In the genomic region with DNA sequence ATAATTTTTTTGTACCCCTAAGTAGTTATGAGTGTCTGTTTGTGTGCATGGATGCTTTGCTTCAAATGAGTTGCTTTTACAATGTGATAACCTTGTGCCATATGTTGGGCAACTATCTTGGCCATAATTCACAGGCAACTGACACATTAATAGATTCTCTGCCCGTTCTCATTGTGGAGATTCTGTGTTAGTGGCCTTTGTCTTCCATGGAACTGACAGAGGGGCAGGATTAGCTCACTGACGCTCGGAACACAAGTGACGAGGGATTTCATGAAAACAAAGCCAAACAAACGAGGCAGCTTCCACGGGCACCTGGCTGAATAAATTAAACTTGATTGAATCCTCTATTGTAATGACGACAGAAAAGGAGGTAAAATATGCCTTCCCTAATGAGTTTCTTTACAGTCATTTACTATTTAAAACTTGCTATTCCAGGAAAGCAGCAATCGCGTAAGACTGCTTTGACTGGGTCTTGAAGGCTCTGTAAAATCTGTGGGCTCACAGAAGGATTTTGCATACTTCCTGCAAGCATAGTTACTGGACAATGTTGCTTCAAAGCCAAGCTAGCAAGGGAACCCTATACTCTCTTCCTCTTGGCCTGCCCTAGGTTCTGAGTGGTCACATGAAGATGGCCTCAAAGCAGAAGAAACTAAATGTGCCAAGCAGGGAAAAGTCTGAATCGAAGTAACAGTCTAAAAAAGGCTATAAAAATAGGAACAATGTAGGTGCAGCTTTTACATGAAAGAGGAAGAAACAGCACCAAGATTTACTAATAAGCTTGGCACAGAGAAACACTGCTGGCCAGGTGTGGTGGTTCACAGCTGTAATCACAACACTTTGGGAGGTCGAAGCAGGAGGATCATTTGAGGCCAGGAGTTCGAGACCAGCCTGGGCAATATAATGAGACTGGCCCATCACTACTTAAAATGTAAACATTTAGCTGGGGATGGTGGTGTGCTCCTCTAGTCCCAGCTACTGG, we compare ENCODE assay signal across 1 cellular context.
TF ChIP-seq lines count a peak whose summit lies in the region.

No MANE protein-coding gene starts in this region.

TF ChIP-seq in HepG2, 621 proteins besides CTCF, POLR2A, EP300 and RAD21 (continued from another document):
- TF ChIP-seq, protein P1, sequence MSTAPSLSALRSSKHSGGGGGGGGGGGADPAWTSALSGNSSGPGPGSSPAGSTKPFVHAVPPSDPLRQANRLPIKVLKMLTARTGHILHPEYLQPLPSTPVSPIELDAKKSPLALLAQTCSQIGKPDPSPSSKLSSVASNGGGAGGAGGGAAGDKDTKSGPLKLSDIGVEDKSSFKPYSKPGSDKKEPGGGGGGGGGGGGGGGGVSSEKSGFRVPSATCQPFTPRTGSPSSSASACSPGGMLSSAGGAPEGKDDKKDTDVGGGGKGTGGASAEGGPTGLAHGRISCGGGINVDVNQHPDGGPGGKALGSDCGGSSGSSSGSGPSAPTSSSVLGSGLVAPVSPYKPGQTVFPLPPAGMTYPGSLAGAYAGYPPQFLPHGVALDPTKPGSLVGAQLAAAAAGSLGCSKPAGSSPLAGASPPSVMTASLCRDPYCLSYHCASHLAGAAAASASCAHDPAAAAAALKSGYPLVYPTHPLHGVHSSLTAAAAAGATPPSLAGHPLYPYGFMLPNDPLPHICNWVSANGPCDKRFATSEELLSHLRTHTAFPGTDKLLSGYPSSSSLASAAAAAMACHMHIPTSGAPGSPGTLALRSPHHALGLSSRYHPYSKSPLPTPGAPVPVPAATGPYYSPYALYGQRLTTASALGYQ (CRISPR knock-in tag; IDR thresholded peaks at IDR 0.05): no peak
- TF ChIP-seq ZC3H13 (CRISPR knock-in tag; IDR thresholded peaks at IDR 0.05) (no peak), ZNF292 (CRISPR knock-in tag; IDR thresholded peaks at IDR 0.05; ENCODE audit: borderline replicate concordance, low read depth) (no peak), SNRNP70 (IDR thresholded peaks at IDR 0.05; ENCODE audit: low read depth, low read length) (no peak), ZNF614 (CRISPR knock-in tag; IDR thresholded peaks at IDR 0.05; ENCODE audit: borderline replicate concordance) (no peak), SALL2 (CRISPR knock-in tag; IDR thresholded peaks at IDR 0.05) (no peak), ZUFSP (CRISPR knock-in tag; IDR thresholded peaks at IDR 0.05; ENCODE audit: borderline replicate concordance) (no peak), AGO1 (IDR thresholded peaks at IDR 0.05; ENCODE audit: low read depth, low read length, poor library complexity, severe bottlenecking) (no peak), NAIF1 (CRISPR knock-in tag; IDR thresholded peaks at IDR 0.05; ENCODE audit: borderline replicate concordance) (no peak)
- TF ChIP-seq, protein P2, sequence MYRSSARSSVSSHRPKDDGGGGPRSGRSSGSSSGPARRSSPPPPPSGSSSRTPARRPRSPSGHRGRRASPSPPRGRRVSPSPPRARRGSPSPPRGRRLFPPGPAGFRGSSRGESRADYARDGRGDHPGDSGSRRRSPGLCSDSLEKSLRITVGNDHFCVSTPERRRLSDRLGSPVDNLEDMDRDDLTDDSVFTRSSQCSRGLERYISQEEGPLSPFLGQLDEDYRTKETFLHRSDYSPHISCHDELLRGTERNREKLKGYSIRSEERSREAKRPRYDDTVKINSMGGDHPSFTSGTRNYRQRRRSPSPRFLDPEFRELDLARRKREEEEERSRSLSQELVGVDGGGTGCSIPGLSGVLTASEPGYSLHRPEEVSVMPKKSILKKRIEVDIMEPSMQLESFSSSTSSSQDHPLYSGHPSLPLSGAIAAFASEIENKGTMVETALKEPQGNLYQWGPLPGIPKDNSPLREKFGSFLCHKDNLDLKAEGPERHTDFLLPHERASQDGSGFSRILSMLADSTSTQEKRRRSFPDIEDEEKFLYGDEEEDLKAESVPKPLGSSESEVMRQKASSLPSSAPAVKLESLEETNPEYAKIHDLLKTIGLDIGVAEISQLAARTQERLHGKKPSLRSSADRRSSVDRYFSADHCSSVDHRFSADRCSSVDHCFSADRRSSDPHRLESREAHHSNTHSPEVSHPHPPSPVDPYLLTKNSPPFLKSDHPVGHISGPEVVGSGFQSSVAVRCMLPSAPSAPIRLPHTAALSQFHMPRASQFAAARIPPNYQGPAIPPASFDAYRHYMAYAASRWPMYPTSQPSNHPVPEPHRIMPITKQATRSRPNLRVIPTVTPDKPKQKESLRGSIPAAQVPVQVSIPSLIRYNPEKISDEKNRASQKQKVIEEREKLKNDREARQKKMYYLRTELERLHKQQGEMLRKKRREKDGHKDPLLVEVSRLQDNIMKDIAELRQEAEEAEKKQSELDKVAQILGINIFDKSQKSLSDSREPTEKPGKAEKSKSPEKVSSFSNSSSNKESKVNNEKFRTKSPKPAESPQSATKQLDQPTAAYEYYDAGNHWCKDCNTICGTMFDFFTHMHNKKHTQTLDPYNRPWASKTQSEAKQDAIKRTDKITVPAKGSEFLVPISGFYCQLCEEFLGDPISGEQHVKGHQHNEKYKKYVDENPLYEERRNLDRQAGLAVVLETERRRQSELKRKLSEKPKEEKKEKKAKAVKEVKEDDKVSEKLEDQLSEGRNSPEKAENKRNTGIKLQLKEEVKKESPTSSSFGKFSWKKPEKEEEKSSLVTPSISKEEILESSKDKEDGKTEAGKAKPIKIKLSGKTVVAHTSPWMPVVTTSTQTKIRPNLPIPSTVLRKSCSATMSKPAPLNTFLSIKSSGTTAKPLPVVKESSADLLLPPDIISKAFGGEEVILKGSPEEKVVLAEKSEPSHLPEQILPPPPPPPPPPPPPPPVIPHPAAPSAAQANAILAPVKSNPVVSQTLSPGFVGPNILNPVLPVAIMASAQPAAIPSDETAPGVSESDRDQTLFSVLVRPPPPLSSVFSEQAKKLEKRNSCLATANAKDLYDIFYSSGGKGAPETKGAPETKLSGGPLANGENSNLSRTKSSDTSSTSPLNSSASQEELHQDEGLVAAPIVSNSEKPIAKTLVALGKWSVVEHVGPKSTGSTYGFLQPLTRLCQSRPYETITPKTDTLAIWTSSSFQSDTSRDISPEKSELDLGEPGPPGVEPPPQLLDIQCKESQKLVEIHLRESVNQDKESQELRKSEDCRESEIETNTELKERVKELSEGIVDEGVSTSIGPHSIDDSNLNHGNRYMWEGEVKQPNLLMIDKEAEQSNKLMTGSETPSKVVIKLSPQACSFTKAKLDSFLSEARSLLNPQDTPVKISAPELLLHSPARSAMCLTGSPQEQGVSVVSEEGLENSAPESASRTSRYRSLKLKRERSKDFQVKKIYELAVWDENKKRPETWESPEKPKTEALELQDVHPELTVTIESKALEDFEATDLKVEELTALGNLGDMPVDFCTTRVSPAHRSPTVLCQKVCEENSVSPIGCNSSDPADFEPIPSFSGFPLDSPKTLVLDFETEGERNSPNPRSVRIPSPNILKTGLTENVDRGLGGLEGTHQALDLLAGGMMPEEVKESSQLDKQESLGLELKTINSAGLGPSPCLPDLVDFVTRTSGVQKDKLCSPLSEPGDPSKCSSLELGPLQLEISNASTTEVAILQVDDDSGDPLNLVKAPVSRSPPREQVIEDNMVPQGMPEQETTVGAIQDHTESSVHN (CRISPR knock-in tag; IDR thresholded peaks at IDR 0.05): no peak
- TF ChIP-seq, protein P3, sequence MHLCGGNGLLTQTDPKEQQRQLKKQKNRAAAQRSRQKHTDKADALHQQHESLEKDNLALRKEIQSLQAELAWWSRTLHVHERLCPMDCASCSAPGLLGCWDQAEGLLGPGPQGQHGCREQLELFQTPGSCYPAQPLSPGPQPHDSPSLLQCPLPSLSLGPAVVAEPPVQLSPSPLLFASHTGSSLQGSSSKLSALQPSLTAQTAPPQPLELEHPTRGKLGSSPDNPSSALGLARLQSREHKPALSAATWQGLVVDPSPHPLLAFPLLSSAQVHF (CRISPR knock-in tag; IDR thresholded peaks at IDR 0.05): no peak
